In genomic region chr2:15112216-15112615, GRCh38 we compare ENCODE assay signal across 17 cellular contexts.
DNase-seq lines count a peak whose midpoint lies in the region; ATAC-seq and TF ChIP-seq lines count a peak whose summit lies in the region.
"Had no signal": no experiment of that assay in that cellular context is flagged by ENCODE, and none has a peak within 500 bp of the region (broad histone marks: within the 10 kb centered on the region; RNA-seq: fewer than 3 reads in every experiment).

No MANE protein-coding gene starts in this region.

- DNase-seq in AG10803 (ENCODE audit: low read depth) (peak; percentile 12), HFF-Myc (ENCODE audit: extremely low read depth, low read depth) (peak; percentile 3), astrocyte of the hippocampus (ENCODE audit: low read depth, low spot score) (peak; percentile 59), glutamatergic neuron (no peak), osteoblast (ENCODE audit: insufficient read length, low spot score, missing footprints) (no peak), MG63 (no peak), immature natural killer cell (no peak)
- DNase-seq: activated CD8-positive, alpha-beta T cell treated with anti-CD3 and anti-CD28 coated beads, Interleukin-2, amount 10 ng/mL, durations not matched to agents 7 days and 5 days; activated naive CD4-positive, alpha-beta T cell treated with Interleukin-2 at 50 U/mL for 16 hours; left lung; stimulated activated CD4-positive, alpha-beta T cell treated with anti-CD3 and anti-CD28 coated beads, Interleukin-12 subunit alpha, Interleukin-12 subunit beta, amount 100 ng/mL, for 4 hours; T1000; thyroid gland had no signal

- no peak overlapping the region for H2AFZ ChIP-seq in osteoblast (ENCODE audit: low read length)

- H3K27ac Mint-ChIP-seq in glutamatergic neuron (ENCODE audit: unreplicated experiment): peak overlapping the region; percentile 19
- H3K27ac Mint-ChIP-seq in immature natural killer cell: no peak overlapping the region
- H3K27ac Mint-ChIP-seq: activated CD8-positive, alpha-beta T cell treated with anti-CD3 and anti-CD28 coated beads, Interleukin-2, amount 10 ng/mL, durations not matched to agents 7 days and 5 days; nephron had no signal

- no peaks in the 10 kb centered on the region for H3K4me1 ChIP-seq in osteoblast (ENCODE audit: insufficient read depth, low read length)
- H3K4me1 ChIP-seq: left lung, thyroid gland had no signal

- H3K79me2 ChIP-seq in osteoblast (ENCODE audit: insufficient read depth, low read length): no peaks in the 10 kb centered on the region

- H3K9me3 ChIP-seq in osteoblast (ENCODE audit: low read depth, low read length) (peaks cover 2% of the 10 kb centered on the region), MG63 (peaks cover 6% of the 10 kb centered on the region)
- H3K9me3 ChIP-seq: thyroid gland had no signal

- H3K27me3 ChIP-seq in osteoblast (ENCODE audit: insufficient read depth, low read length): no peaks in the 10 kb centered on the region
- no peaks in the 10 kb centered on the region for H3K27me3 ChIP-seq in MG63
- H3K27me3 ChIP-seq: left lung, thyroid gland had no signal

- H3K36me3 Mint-ChIP-seq in glutamatergic neuron (ENCODE audit: unreplicated experiment): peaks cover 25% of the 10 kb centered on the region
- peaks cover 0 to 9% (median 6%) of the 10 kb centered on the region in 3 donors for H3K36me3 Mint-ChIP-seq in immature natural killer cell
- H3K36me3 Mint-ChIP-seq: CD4-positive, CD25-positive, alpha-beta regulatory T cell had no signal

- no peak overlapping the region for H3K4me3 ChIP-seq in AG10803 (ENCODE audit: low read length)
- no peak overlapping the region for H3K4me3 ChIP-seq in HFF-Myc (replicated peaks; ENCODE audit: low read depth, low read length)
- no peak overlapping the region for H3K4me3 ChIP-seq in osteoblast (ENCODE audit: insufficient read depth, low read length)
- no peak overlapping the region for H3K4me3 ChIP-seq in MG63
- H3K4me3 ChIP-seq: left lung, thyroid gland had no signal

- H3K4me2 ChIP-seq in osteoblast (ENCODE audit: insufficient read depth, low read length): no peak overlapping the region

- no peaks in the 10 kb centered on the region for H3K4me1 Mint-ChIP-seq in glutamatergic neuron (ENCODE audit: low read depth, unreplicated experiment)
- H3K4me1 Mint-ChIP-seq in immature natural killer cell: no peaks in the 10 kb centered on the region
- H3K4me1 Mint-ChIP-seq: nephron had no signal

- H3K36me3 ChIP-seq in osteoblast (ENCODE audit: insufficient read depth, low read length) (no peaks in the 10 kb centered on the region), MG63 (no peaks in the 10 kb centered on the region)
- H3K36me3 ChIP-seq: left lung, thyroid gland had no signal

- peaks cover 12% of the 10 kb centered on the region for H3K9me3 Mint-ChIP-seq in glutamatergic neuron (ENCODE audit: unreplicated experiment)
- peaks cover 12 to 46% (median 16%) of the 10 kb centered on the region in 6 donors for H3K9me3 Mint-ChIP-seq in immature natural killer cell

- no peaks in the 10 kb centered on the region for H4K20me1 ChIP-seq in osteoblast (ENCODE audit: insufficient read depth, low read length)

- H3K27me3 Mint-ChIP-seq in glutamatergic neuron (ENCODE audit: unreplicated experiment): peaks cover 6% of the 10 kb centered on the region
- H3K27me3 Mint-ChIP-seq in immature natural killer cell (ENCODE audit: low read depth in 3 of 3): peaks cover 5 to 8% (median 8%) of the 10 kb centered on the region in 3 donors
- H3K27me3 Mint-ChIP-seq: CD4-positive, CD25-positive, alpha-beta regulatory T cell had no signal

- H3K4me3 Mint-ChIP-seq in glutamatergic neuron (ENCODE audit: unreplicated experiment) (no peak overlapping the region), immature natural killer cell (no peak overlapping the region)
- H3K4me3 Mint-ChIP-seq: activated CD8-positive, alpha-beta T cell treated with anti-CD3 and anti-CD28 coated beads, Interleukin-2, amount 10 ng/mL, durations not matched to agents 7 days and 5 days; CD4-positive, CD25-positive, alpha-beta regulatory T cell; nephron had no signal

- TF ChIP-seq CTCF in AG10803 (conservative IDR thresholded peaks at IDR 0.05; ENCODE audit: low read length): no peak
- no peak for TF ChIP-seq CTCF in HFF-Myc (IDR thresholded peaks at IDR 0.05; ENCODE audit: low read depth, low read length, missing control alignments)
- no peak for TF ChIP-seq CTCF in glutamatergic neuron (IDR thresholded peaks at IDR 0.05; ENCODE audit: partially characterized antibody, unreplicated experiment)
- no peak for TF ChIP-seq CTCF in osteoblast (IDR thresholded peaks at IDR 0.05; ENCODE audit: extremely low read depth, low read depth, low read length)

- ATAC-seq in HG03108 (IDR thresholded peaks at IDR 0.05; ENCODE audit: unreplicated experiment): no peak
- ATAC-seq: activated CD8-positive, alpha-beta T cell treated with anti-CD3 and anti-CD28 coated beads, Interleukin-2, amount 10 ng/mL, durations not matched to agents 7 days and 5 days; left lung; Right ventricle myocardium inferior had no signal

- H3K27ac ChIP-seq in osteoblast (ENCODE audit: low read depth, low read length): no peak overlapping the region
- H3K27ac ChIP-seq: left lung, thyroid gland had no signal

Comparison
In these comparisons a context has a peak if more than half of its experiments do, and no peak if none do; other contexts are left out.
1. DNase-seq: peak in AG10803 (single experiment), HFF-Myc (single experiment) and astrocyte of the hippocampus (single experiment); none in glutamatergic neuron (single experiment), osteoblast (single experiment), MG63 (single experiment) and immature natural killer cell (0 of 3).